In the genomic region with DNA sequence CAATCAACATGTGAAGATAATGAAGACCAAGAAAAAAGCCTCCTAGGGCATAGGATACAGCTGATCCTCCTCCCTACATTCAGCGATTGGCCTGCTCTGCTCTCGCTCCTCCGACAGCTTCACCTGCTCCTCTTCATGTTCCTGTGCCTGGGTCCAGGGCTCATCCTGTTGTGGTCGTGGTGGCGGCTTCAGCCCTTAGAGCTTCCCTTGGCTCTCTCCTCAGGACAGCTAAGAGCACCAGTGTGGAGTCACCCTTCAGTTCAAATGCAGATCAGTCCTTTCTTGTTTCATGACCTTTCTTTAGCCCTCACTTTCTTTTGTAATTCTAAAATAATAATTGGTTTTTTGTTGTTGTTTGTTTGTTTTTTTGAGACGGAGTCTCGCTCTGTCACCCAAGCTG, we compare ENCODE assay signal across 26 cellular contexts.
"Had no signal": no experiment of that assay in that cellular context is flagged by ENCODE, and none has a peak within 500 bp of the region (broad histone marks: within the 10 kb centered on the region; RNA-seq: fewer than 3 reads in every experiment).

No MANE protein-coding gene starts in this region.

- H3K4me1 ChIP-seq: breast epithelium, testis had no signal

- H3K36me3 Mint-ChIP-seq: activated naive CD4-positive, alpha-beta T cell treated with anti-CD3 and anti-CD28 coated beads, Interleukin-2, amount 50 U/mL, for 24 hours had no signal

- H3K27me3 Mint-ChIP-seq: activated CD8-positive, alpha-beta T cell treated with anti-CD3 and anti-CD28 coated beads for 36 hours; activated naive CD8-positive, alpha-beta T cell treated with anti-CD3 and anti-CD28 coated beads, Interleukin-2, amount 50 U/mL, for 24 hours; dendritic cell treated with granulocyte-macrophage colony-stimulating factor and Interleukin-4, amounts not matched to agents 40 ng/mL and 50 ng/mL, for 4 days had no signal

- H3K9me3 Mint-ChIP-seq: activated CD8-positive, alpha-beta T cell treated with anti-CD3 and anti-CD28 coated beads for 36 hours; activated naive CD4-positive, alpha-beta T cell treated with anti-CD3 and anti-CD28 coated beads, Interleukin-2, amount 50 U/mL, for 24 hours; activated naive CD8-positive, alpha-beta T cell treated with anti-CD3 and anti-CD28 coated beads, Interleukin-2, amount 50 U/mL, for 24 hours; activated T-cell treated with anti-CD3 and anti-CD28 coated beads, Interleukin-2, amount 50 U/mL, for 4 hours; dendritic cell treated with granulocyte-macrophage colony-stimulating factor and Interleukin-4, amounts not matched to agents 40 ng/mL and 50 ng/mL, for 4 days; neural crest cell had no signal

- H3K27me3 ChIP-seq: breast epithelium, esophagus squamous epithelium, heart right ventricle, testis had no signal

- H3K4me3 ChIP-seq: breast epithelium, esophagus squamous epithelium, heart right ventricle, testis had no signal

- H3K27ac Mint-ChIP-seq: activated CD8-positive, alpha-beta T cell treated with anti-CD3 and anti-CD28 coated beads for 36 hours; activated naive CD4-positive, alpha-beta T cell treated with anti-CD3 and anti-CD28 coated beads, Interleukin-2, amount 50 U/mL, for 24 hours; activated naive CD8-positive, alpha-beta T cell treated with anti-CD3 and anti-CD28 coated beads, Interleukin-2, amount 50 U/mL, for 24 hours; activated T-helper 17 cell treated with anti-CD3 and anti-CD28 coated beads, Interleukin-2, amount 50 U/mL, for 72 hours; dendritic cell treated with granulocyte-macrophage colony-stimulating factor and Interleukin-4, amounts not matched to agents 40 ng/mL and 50 ng/mL, for 4 days; T-helper 17 cell had no signal

- ATAC-seq: activated CD8-positive, alpha-beta T cell treated with anti-CD3 and anti-CD28 coated beads for 36 hours; activated naive CD8-positive, alpha-beta T cell treated with anti-CD3 and anti-CD28 coated beads, Interleukin-2, amount 50 U/mL, for 24 hours; activated T-cell treated with anti-CD3 and anti-CD28 coated beads, Interleukin-2, amount 50 U/mL, for 4 hours; activated T-helper 17 cell treated with anti-CD3 and anti-CD28 coated beads, Interleukin-2, amount 50 U/mL, for 72 hours; heart right ventricle; left ventricle myocardium superior; naive thymus-derived CD4-positive, alpha-beta T cell; right cardiac atrium; stimulated activated naive CD8-positive, alpha-beta T cell treated with anti-CD3 and anti-CD28 coated beads, Interleukin-15, Interleukin-2, amounts not matched to agents 100 U/mL and 50 U/mL, for 24 hours; T-helper 17 cell had no signal

- H3K27ac ChIP-seq: breast epithelium, epithelial cell of prostate, esophagus squamous epithelium, heart right ventricle, testis had no signal

- H3K9me3 ChIP-seq: breast epithelium, esophagus squamous epithelium, heart right ventricle, testis had no signal

- H3K36me3 ChIP-seq: breast epithelium had no signal

- H3K4me3 Mint-ChIP-seq: activated CD8-positive, alpha-beta T cell treated with anti-CD3 and anti-CD28 coated beads for 36 hours; activated naive CD4-positive, alpha-beta T cell treated with anti-CD3 and anti-CD28 coated beads, Interleukin-2, amount 50 U/mL, for 24 hours; activated naive CD8-positive, alpha-beta T cell treated with anti-CD3 and anti-CD28 coated beads, Interleukin-2, amount 50 U/mL, for 24 hours; activated T-cell treated with anti-CD3 and anti-CD28 coated beads, Interleukin-2, amount 50 U/mL, for 4 hours; activated T-helper 17 cell treated with anti-CD3 and anti-CD28 coated beads, Interleukin-2, amount 50 U/mL, for 72 hours; dendritic cell treated with granulocyte-macrophage colony-stimulating factor and Interleukin-4, amounts not matched to agents 40 ng/mL and 50 ng/mL, for 4 days; naive thymus-derived CD4-positive, alpha-beta T cell; neural crest cell; T-helper 17 cell had no signal

- H3K4me1 Mint-ChIP-seq: activated naive CD4-positive, alpha-beta T cell treated with anti-CD3 and anti-CD28 coated beads, Interleukin-2, amount 50 U/mL, for 24 hours; activated naive CD8-positive, alpha-beta T cell treated with anti-CD3 and anti-CD28 coated beads, Interleukin-2, amount 50 U/mL, for 24 hours; naive thymus-derived CD4-positive, alpha-beta T cell; T-helper 17 cell had no signal

- DNase-seq: activated CD4-positive, alpha-beta T cell treated with anti-CD3 and anti-CD28 coated beads, Interleukin-2, amount 50 U/mL, for 1 hour; activated CD8-positive, alpha-beta T cell treated with anti-CD3 and anti-CD28 coated beads for 36 hours; activated gamma-delta T cell treated with Interleukin-2 at 50 U/mL for 16 hours; activated naive CD8-positive, alpha-beta T cell treated with anti-CD3 and anti-CD28 coated beads, Interleukin-2, amount 50 U/mL, for 24 hours; activated T-cell treated with anti-CD3 and anti-CD28 coated beads, Interleukin-2, amount 50 U/mL, for 4 hours; amygdala; central memory CD4-positive, alpha-beta T cell; esophagus squamous epithelium; foreskin melanocyte; heart right ventricle; left ventricle myocardium superior; mammary epithelial cell; naive thymus-derived CD4-positive, alpha-beta T cell; occipital lobe; right cardiac atrium; stimulated activated CD4-positive, alpha-beta T cell treated with anti-CD3 and anti-CD28 coated beads, Interleukin-4, amount 100 ng/mL, for 1 hour; stimulated activated naive CD8-positive, alpha-beta T cell treated with anti-CD3 and anti-CD28 coated beads, Interleukin-15, Interleukin-2, amounts not matched to agents 100 U/mL and 50 U/mL, for 24 hours; T-helper 17 cell; T1000; testis had no signal
